Comparison of ENCODE assay signal across 19 cellular contexts in genomic region chr5:54956922-54957321, GRCh38.
"Had no signal": no experiment of that assay in that cellular context is flagged by ENCODE, and none has a peak within 500 bp of the region (broad histone marks: within the 10 kb centered on the region; RNA-seq: fewer than 3 reads in every experiment).

No MANE protein-coding gene starts in this region.

- DNase-seq: KBM-7; MV-4-11; NCI-H1048; NCI-H1105; NCI-H1436 treated with DMSO at 0.1 percent for 48 hours; NCI-H1694; NCI-H187 treated with DMSO at 0.1 percent for 48 hours; NCI-H2081 treated with DMSO at 0.1 percent for 48 hours; NCI-H2227 treated with DMSO at 0.1 percent for 48 hours; NCI-H524; NCI-H526 treated with DMSO at 0.1 percent for 48 hours; NCI-H748 treated with DMSO at 0.1 percent for 48 hours; NK-92 treated with Interleukin-12 subunit alpha and Interleukin-12 subunit beta, amount 100 ng/mL, for 24 hours; PC-3; SHP77; SK-N-SH; SW 1271; T-cell had no signal

- ATAC-seq: Panc1, PC-3, T-cell had no signal
